ENCODE assay signal across 23 cellular contexts in the genomic region with DNA sequence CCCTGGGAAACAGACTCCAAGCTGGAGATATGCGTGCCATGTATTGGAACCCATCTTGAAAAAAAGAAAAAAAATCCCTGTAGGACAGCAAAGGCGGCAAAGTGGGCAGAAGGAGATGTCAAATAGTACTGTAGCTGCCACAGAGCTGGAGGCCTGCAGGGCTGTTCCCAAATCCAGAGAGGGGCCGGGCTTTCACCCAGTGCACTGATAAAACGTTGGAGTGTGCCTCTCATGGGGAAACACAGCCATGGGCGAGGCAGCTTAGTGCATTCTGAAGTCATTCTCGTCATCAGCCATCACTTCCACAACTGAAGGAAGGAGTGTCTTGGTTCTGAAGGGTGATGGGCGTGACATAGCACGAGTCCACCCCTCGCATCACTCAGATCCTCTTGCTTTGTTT. TPM values are rescaled to one million over a fixed set of nuclear protein-coding genes. Genes with fewer than 3 reads are reported as not detected.
DNase-seq lines count a peak whose midpoint lies in the region; ATAC-seq and TF ChIP-seq lines count a peak whose summit lies in the region.
"Had no signal": no experiment of that assay in that cellular context is flagged by ENCODE, and none has a peak within 500 bp of the region (broad histone marks: within the 10 kb centered on the region; RNA-seq: fewer than 3 reads in every experiment).

No MANE protein-coding gene starts in this region.

- peak overlapping the region in 6 of 10 donors; percentile 35 to 81 (median 40) for H3K27ac ChIP-seq in heart right ventricle
- H3K27ac ChIP-seq: A549; BLaER1 treated with 17β-estradiol and CSF1 and Interleukin-3, amounts not matched to agents 10 nM and 100 nM had no signal

- H3K4me1 Mint-ChIP-seq in osteocyte (ENCODE audit: unreplicated experiment), result peaks cover 6% of the 10 kb centered on the region
- H3K4me1 Mint-ChIP-seq: CD14-positive monocyte; CD8-positive, alpha-beta memory T cell; GM23338; H9 had no signal

- H3K4me3 Mint-ChIP-seq in osteocyte (ENCODE audit: unreplicated experiment), result no peak overlapping the region
- H3K4me3 Mint-ChIP-seq: CD14-positive monocyte; CD4-positive, alpha-beta T cell; CD8-positive, alpha-beta memory T cell; GM23338; H9 had no signal

- intact Hi-C loops in Right ventricle myocardium superior (cut with DNase I) (no loop called here), heart right ventricle (cut with DNase I) (no loop called here), left ventricle myocardium superior (cut with micrococcal nuclease) (no loop called here)

- no peaks in the 10 kb centered on the region for H3K36me3 ChIP-seq in heart right ventricle
- H3K36me3 ChIP-seq: BE2C; BLaER1 treated with 17β-estradiol and CSF1 and Interleukin-3, amounts not matched to agents 10 nM and 100 nM had no signal

- H3K27me3 Mint-ChIP-seq in osteocyte (ENCODE audit: unreplicated experiment), result peaks cover 4% of the 10 kb centered on the region

- peak; percentile 41 for ATAC-seq in Right ventricle myocardium superior (ENCODE audit: poor library complexity)
- ATAC-seq in heart right ventricle, result peak in 7 of 8 donors; percentile 36 to 72 (median 52)
- ATAC-seq in left ventricle myocardium superior, result peak; percentile 62
- ATAC-seq: A549, GM23338, HCT116 had no signal

- no peaks in the 10 kb centered on the region for H3K9me3 ChIP-seq in heart right ventricle
- H3K9me3 ChIP-seq: A549; BE2C; BLaER1 treated with 17β-estradiol and CSF1 and Interleukin-3, amounts not matched to agents 10 nM and 100 nM had no signal

- TF ChIP-seq CTCF in heart right ventricle (IDR thresholded peaks at IDR 0.05) (no peak), osteocyte (IDR thresholded peaks at IDR 0.05) (no peak)

- WGBS in heart right ventricle, 2 donors, result 59 to 66% methylated on average over 9 of the region's 9 CpGs

- H3K36me3 Mint-ChIP-seq in osteocyte (ENCODE audit: unreplicated experiment), result no peaks in the 10 kb centered on the region
- H3K36me3 Mint-ChIP-seq: CD14-positive monocyte; CD8-positive, alpha-beta memory T cell had no signal

- H3K27ac Mint-ChIP-seq in osteocyte (ENCODE audit: unreplicated experiment), result no peak overlapping the region
- H3K27ac Mint-ChIP-seq: CD14-positive monocyte; CD4-positive, alpha-beta T cell; CD8-positive, alpha-beta memory T cell; GM23338; H9 had no signal

- no peak for DNase-seq in Right ventricle myocardium superior
- DNase-seq in heart right ventricle, result no peak
- peak; percentile 39 for DNase-seq in left ventricle myocardium superior
- DNase-seq in osteocyte (ENCODE audit: extremely low spot score, unreplicated experiment), result peak; percentile 75
- DNase-seq in D341Med (ENCODE audit: low spot score), result no peak
- no peak for DNase-seq in activated CD4-positive, alpha-beta T cell treated with anti-CD3 and anti-CD28 coated beads for 1 hour
- DNase-seq in activated naive CD4-positive, alpha-beta T cell (lab: John Stamatoyannopoulos, UW), result no peak
- DNase-seq: 8988T; ACHN; AML-193; BE2C; CD4-positive, alpha-beta T cell; CD8-positive, alpha-beta memory T cell; DMS53; DMS79 treated with DMSO at 0.1 percent for 48 hours; GF-D8; H9 had no signal

- H3K4me1 ChIP-seq in heart right ventricle, result peaks cover 0 to 50% (median 4%) of the 10 kb centered on the region in 9 donors
- H3K4me1 ChIP-seq: A549; BE2C; BLaER1 treated with 17β-estradiol and CSF1 and Interleukin-3, amounts not matched to agents 10 nM and 100 nM had no signal

- no peaks in the 10 kb centered on the region for H3K27me3 ChIP-seq in heart right ventricle
- H3K27me3 ChIP-seq: BLaER1 treated with 17β-estradiol and CSF1 and Interleukin-3, amounts not matched to agents 10 nM and 100 nM had no signal

- no peaks in the 10 kb centered on the region for H3K9me3 Mint-ChIP-seq in osteocyte (ENCODE audit: unreplicated experiment)
- H3K9me3 Mint-ChIP-seq: CD4-positive, alpha-beta T cell; CD8-positive, alpha-beta memory T cell; GM23338; H9 had no signal

- H3K4me3 ChIP-seq in heart right ventricle, result no peak overlapping the region
- H3K4me3 ChIP-seq: A549; BLaER1 treated with 17β-estradiol and CSF1 and Interleukin-3, amounts not matched to agents 10 nM and 100 nM; GM23338 had no signal

RNA-seq across cellular contexts. Expression of gene SGCG, which starts 4.8 kb away (rescaled TPM):
- 77.5 TPM for total RNA-seq in Right ventricle myocardium superior
- total RNA-seq in heart right ventricle, result 100 to 1,000 TPM in 8 of 10 donors, 10 to 100 TPM in 2; 73.2 to 191 (median 151) TPM
- 10 to 100 TPM; 26.9 to 70.4 TPM for polyA plus RNA-seq in heart right ventricle
- total RNA-seq in left ventricle myocardium superior, result 80.2 TPM
- 0.29 and 0.70 TPM in 2 replicates for total RNA-seq in osteocyte
- total RNA-seq: CD4-positive, alpha-beta T cell; CD8-positive, alpha-beta memory T cell; G401; GM23338; H9 had no signal
- polyA plus RNA-seq: CD14-positive monocyte; CD8-positive, alpha-beta memory T cell; GM23338 had no signal

Comparison
In these comparisons a context has a peak if more than half of its experiments do, and no peak if none do; other contexts are left out.
1. DNase-seq: peak in left ventricle myocardium superior (single experiment) and osteocyte (single experiment); none in Right ventricle myocardium superior (single experiment), heart right ventricle (0 of 2), D341Med (single experiment), activated CD4-positive, alpha-beta T cell treated with anti-CD3 and anti-CD28 coated beads for 1 hour (single experiment) and activated naive CD4-positive, alpha-beta T cell (0 of 4).
2. RNA of gene SGCG, which starts 4.8 kb away (total RNA-seq): 73.2 to 191 TPM in heart right ventricle, 80.2 TPM in left ventricle myocardium superior (single experiment) and 77.5 TPM in Right ventricle myocardium superior (single experiment); 0.29 to 0.70 TPM in osteocyte; every median in the first group is over 10 times any median in the second.
3. Peak in every context shown above with its lines, with median percentiles within 50 percentile points of each other: ATAC-seq.